ENCODE assay signal across 8 cellular contexts in genomic region chr5:36301858-36302603, GRCh38. TPM values are rescaled to one million over a fixed set of nuclear protein-coding genes. Genes with fewer than 3 reads are reported as not detected.
DNase-seq lines count a peak whose midpoint lies in the region; ATAC-seq and TF ChIP-seq lines count a peak whose summit lies in the region.

TSS of gene RANBP3L (minus strand) at chr5:36301902. CDS start at chr5:36301416, 486 bp downstream.

- no peak within 1 kb of the TSS for H3K23ac ChIP-seq in H9 (ENCODE audit: insufficient read length, low read depth, low read length)

- H3K4me1 Mint-ChIP-seq in H9 (peaks cover 6 to 12% of the 10 kb centered on the region in 2 experiments; a peak in 3 of 4 replicates), WTC11 (peaks cover 17% of the 10 kb centered on the region)

- H3K9me3 Mint-ChIP-seq in H9: no peaks in the 10 kb centered on the region
- no peaks in the 10 kb centered on the region for H3K9me3 Mint-ChIP-seq in WTC11

- H3K79me2 ChIP-seq in H9 (ENCODE audit: insufficient read depth, low read length): no peaks in the 10 kb centered on the region

- no peak within 1 kb of the TSS for H2BK20ac ChIP-seq in H9 (ENCODE audit: low read depth, low read length, poor library complexity, severe bottlenecking)

- H3K36me3 ChIP-seq in mesodermal cell (ENCODE audit: control insufficient read depth, insufficient read depth, low read length) (no peaks in the 10 kb centered on the region), uterus (no peaks in the 10 kb centered on the region)

- H3K9me3 ChIP-seq in mesodermal cell (ENCODE audit: control insufficient read depth, low read length) (no peaks in the 10 kb centered on the region), uterus (no peaks in the 10 kb centered on the region), H9 (ENCODE audit: control insufficient read depth, low read depth, low read length) (no peaks in the 10 kb centered on the region)

- H3K23me2 ChIP-seq in H9 (ENCODE audit: insufficient read length, low read depth, low read length, poor library complexity, severe bottlenecking): no peaks in the 10 kb centered on the region

- no peak within 1 kb of the TSS for H3T11ph ChIP-seq in H9 (ENCODE audit: low read length)

- H4K91ac ChIP-seq in H9 (ENCODE audit: insufficient read length, low read depth, low read length): no peak within 1 kb of the TSS

- no peaks in the 10 kb centered on the region for H3K27me3 ChIP-seq in uterus
- H3K27me3 ChIP-seq in H9 (ENCODE audit: insufficient read depth, low read length): no peaks in the 10 kb centered on the region

- CTCF ChIA-PET in WTC11 (lab: Charles Lee): interaction anchor here (0.6 to 1.2 kb wide), 3 partner anchors 23 to 223 kb away, joined by 3 read pairs; partner anchors contain the start of gene NADK2

- no peak within 1 kb of the TSS for H2AK5ac ChIP-seq in H9 (ENCODE audit: insufficient read length, low read length)

- no peaks in the 10 kb centered on the region for H3K79me1 ChIP-seq in H9 (ENCODE audit: insufficient read depth, low read depth, low read length, poor library complexity, severe bottlenecking)

- WGBS in mesodermal cell (ENCODE audit: insufficient coverage in 2 of 2), 2 experiments: 53 to 90% methylated on average over 2 of the region's 5 CpGs
- no CpG with 5 or more reads among the region's 5 CpGs for WGBS in H9 (ENCODE audit: extremely low coverage, insufficient read length, low lambda C conversion rate)

- H3K4me1 ChIP-seq in mesodermal cell (ENCODE audit: control insufficient read depth, insufficient read depth, low read length, poor library complexity, severe bottlenecking): peaks cover 4% of the 10 kb centered on the region
- H3K4me1 ChIP-seq in uterus: no peaks in the 10 kb centered on the region
- H3K4me1 ChIP-seq in H9 (ENCODE audit: insufficient read depth, low read length): no peaks in the 10 kb centered on the region

- no peak within 1 kb of the TSS; a peak in 1 of 7 replicates for H3K27ac Mint-ChIP-seq in H9
- no peak within 1 kb of the TSS for H3K27ac Mint-ChIP-seq in WTC11

- no peak within 1 kb of the TSS for H3K4me2 ChIP-seq in H9 (ENCODE audit: insufficient read depth, insufficient read length, low read length)

- H4K8ac ChIP-seq in H9 (replicated peaks; ENCODE audit: insufficient read length, low read depth, low read length): no peak within 1 kb of the TSS

- no peak within 1 kb of the TSS for H4K5ac ChIP-seq in H9 (ENCODE audit: insufficient read length, low read depth, low read length)

- peak in 1 of 2 donors; percentile 11 for TF ChIP-seq POLR2A in uterus (IDR thresholded peaks at IDR 0.05)

- H2BK5ac ChIP-seq in H9 (ENCODE audit: insufficient read length, low read length): no peak within 1 kb of the TSS

- no peak within 1 kb of the TSS for H3K56ac ChIP-seq in H9 (ENCODE audit: insufficient read length, low read depth, low read length)

- H2BK12ac ChIP-seq in H9 (ENCODE audit: insufficient read length, low read depth, low read length): no peak within 1 kb of the TSS

- H3K36me3 Mint-ChIP-seq in H9 (ENCODE audit: insufficient read depth in 1 of 3, low read depth in 3 of 3) (no peaks in the 10 kb centered on the region), WTC11 (no peaks in the 10 kb centered on the region)

- peak within 1 kb of the TSS; percentile 9 to 14 for H3K4me3 ChIP-seq in cardiac fibroblast (replicated peaks in 1 of 2; ENCODE audit: low read depth in 2 of 2, low read length in 2 of 2)
- no peak within 1 kb of the TSS for H3K4me3 ChIP-seq in mesodermal cell (ENCODE audit: extremely low read depth, insufficient read depth, low read length, poor library complexity, severe bottlenecking)
- peak within 1 kb of the TSS; percentile 0 to 9 for H3K4me3 ChIP-seq in uterus

- POLR2A ChIA-PET in WTC11 (lab: Charles Lee): no interaction called here

- H3K27ac ChIP-seq in mesodermal cell (ENCODE audit: low read depth, low read length, severe bottlenecking) (peak within 1 kb of the TSS; percentile 81), uterus (peak within 1 kb of the TSS; percentile 60 to 77), H9 (ENCODE audit: insufficient read length, low read depth, low read length) (no peak within 1 kb of the TSS)

- H3K4ac ChIP-seq in H9 (ENCODE audit: low read depth, low read length): no peak within 1 kb of the TSS

- intact Hi-C loops in uterus (cut with DNase I; ENCODE audit: low total_unique reads): no loop called here

- no peak within 1 kb of the TSS for H3K14ac ChIP-seq in H9 (ENCODE audit: insufficient read depth, low read length)

- DNase-seq in EH (ENCODE audit: low read depth) (peak; percentile 35), LHCN-M2 (ENCODE audit: low read depth) (peak; percentile 77), cardiac fibroblast (ENCODE audit: low read depth in 2 of 2) (peak; percentile 25 to 40), uterus (no peak), H9 (no peak), WTC11 (ENCODE audit: low spot score) (no peak)
- no peak for DNase-seq in activated CD4-positive, alpha-beta T cell treated with anti-CD3 and anti-CD28 coated beads, Interleukin-2, amount 50 U/mL, for 48 hours

- H3K4me3 Mint-ChIP-seq in H9 (no peak within 1 kb of the TSS), WTC11 (no peak within 1 kb of the TSS)

- no peak within 1 kb of the TSS for H2AFZ ChIP-seq in H9 (ENCODE audit: low read length)

- H2BK15ac ChIP-seq in H9 (ENCODE audit: low read depth, low read length): no peak within 1 kb of the TSS

- no peak; the same call in 1 of the 2 replicates for ATAC-seq in WTC11

- no peak for TF ChIP-seq CTCF in cardiac fibroblast (IDR thresholded peaks at IDR 0.05; ENCODE audit: low read depth, low read length)
- TF ChIP-seq CTCF in uterus (IDR thresholded peaks at IDR 0.05): no peak
- TF ChIP-seq CTCF in H9 (conservative IDR thresholded peaks at IDR 0.05): no peak
- no peak for TF ChIP-seq CTCF in WTC11 (IDR thresholded peaks at IDR 0.05)

- H3K18ac ChIP-seq in H9 (ENCODE audit: insufficient read length, low read depth, low read length): no peak within 1 kb of the TSS

- H2BK120ac ChIP-seq in H9 (ENCODE audit: low read depth, low read length, poor library complexity, severe bottlenecking): no peak within 1 kb of the TSS

- H3K9ac ChIP-seq in H9 (ENCODE audit: extremely low read depth, insufficient read length, low read length): no peak within 1 kb of the TSS

- H4K20me1 ChIP-seq in H9 (ENCODE audit: control insufficient read depth, insufficient read depth, insufficient read length): no peaks in the 10 kb centered on the region

- no peaks in the 10 kb centered on the region; the same call in 1 of the 2 replicates for H3K27me3 Mint-ChIP-seq in H9 (ENCODE audit: low read depth)
- no peaks in the 10 kb centered on the region for H3K27me3 Mint-ChIP-seq in WTC11 (ENCODE audit: low read depth)

TF ChIP-seq in WTC11, 78 proteins besides CTCF, POLR2A, EP300 and RAD21 (continues in another document):
- TF ChIP-seq ATF3 (CRISPR knock-in tag; conservative IDR thresholded peaks at IDR 0.05) (no peak), ZNF396 (CRISPR knock-in tag; IDR thresholded peaks at IDR 0.05; ENCODE audit: borderline replicate concordance) (no peak), ZBTB43 (CRISPR knock-in tag; IDR thresholded peaks at IDR 0.05) (no peak), ZMAT4 (CRISPR knock-in tag; IDR thresholded peaks at IDR 0.05) (no peak), ZNF416 (CRISPR knock-in tag; IDR thresholded peaks at IDR 0.05) (no peak), ELF4 (CRISPR knock-in tag; IDR thresholded peaks at IDR 0.05; ENCODE audit: low read depth) (no peak), ZNF138 (CRISPR knock-in tag; conservative IDR thresholded peaks at IDR 0.05) (no peak), CBFB (CRISPR knock-in tag; IDR thresholded peaks at IDR 0.05; ENCODE audit: low read depth) (no peak), ATF1 (CRISPR knock-in tag; IDR thresholded peaks at IDR 0.05) (no peak), SP1 (CRISPR knock-in tag; conservative IDR thresholded peaks at IDR 0.05) (no peak), EMX1 (CRISPR knock-in tag; IDR thresholded peaks at IDR 0.05) (no peak), SMAD3 (CRISPR knock-in tag; IDR thresholded peaks at IDR 0.05; ENCODE audit: borderline replicate concordance) (no peak), NR2C2 (CRISPR knock-in tag; IDR thresholded peaks at IDR 0.05) (no peak)

RNA-seq across cellular contexts. Expression of gene RANBP3L, which starts in this region (rescaled TPM):
- total RNA-seq in LHCN-M2 (2014; rRNA removed): 0.83 and 2.1 TPM in 2 replicates
- polyA plus RNA-seq in LHCN-M2 (2012): 0.11 TPM
- polyA plus RNA-seq in mesodermal cell (2013, experiment 1 of 2): 1.3 TPM
- polyA plus RNA-seq in mesodermal cell (2013, experiment 2 of 2): 0.76 TPM
- total RNA-seq in uterus: 1 to 10 TPM in 2 of 4 donors, under 1 TPM in 2; 0.51 to 4.0 (median 1.0) TPM
- not detected in 2 replicates for total RNA-seq in H9 (2021)
- total RNA-seq in WTC11 (2021): not detected in 3 replicates

Comparison
In these comparisons a context has a peak if more than half of its experiments do, and no peak if none do; other contexts are left out.
1. DNase-seq: peak in EH (single experiment), LHCN-M2 (single experiment) and cardiac fibroblast (2 of 2); none in uterus (0 of 2), H9 (single experiment), activated CD4-positive, alpha-beta T cell treated with anti-CD3 and anti-CD28 coated beads, Interleukin-2, amount 50 U/mL, for 48 hours (0 of 2) and WTC11 (single experiment).